ENCODE assay signal across 8 cellular contexts in the genomic region with DNA sequence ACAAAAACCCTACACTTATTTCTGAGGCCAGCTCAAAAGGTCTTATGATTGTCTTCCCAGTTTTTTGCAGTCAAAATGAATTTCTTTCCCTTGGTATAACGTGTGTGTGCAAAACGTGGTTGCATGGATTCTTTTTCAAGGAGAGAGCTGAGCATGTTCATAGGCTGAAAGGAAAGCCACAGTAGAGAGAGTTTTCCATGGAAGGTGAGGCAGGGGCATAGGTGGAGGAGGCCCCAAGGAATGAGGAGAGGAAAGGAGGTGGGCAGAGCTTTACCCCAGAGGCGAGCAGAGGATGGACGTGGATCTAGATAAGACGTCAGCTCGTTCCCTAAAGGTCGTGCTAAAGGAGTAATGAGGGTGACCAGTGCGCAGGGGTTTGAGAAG. TPM values are rescaled to one million over a fixed set of nuclear protein-coding genes. Genes with fewer than 3 reads are reported as not detected.
A peak's percentile ranks its signal among the peaks of the same experiment; 100 is the strongest.
DNase-seq lines count a peak whose midpoint lies in the region; ATAC-seq and TF ChIP-seq lines count a peak whose summit lies in the region.

No MANE protein-coding gene starts in this region.

- H3K4me3 ChIP-seq in HUES48 (ENCODE audit: low read depth, low read length) (peak overlapping the region; percentile 57), colonic mucosa (peak overlapping the region; percentile 98)

- TF ChIP-seq CTCF in colonic mucosa (IDR thresholded peaks at IDR 0.05) (no peak), neural crest cell (conservative IDR thresholded peaks at IDR 0.05) (no peak)

- peak overlapping the region; percentile 99 for H3K27ac Mint-ChIP-seq in neural crest cell (ENCODE audit: unreplicated experiment)

- H3K9ac ChIP-seq in ES-I3 (ENCODE audit: low read depth, low read length), result peak overlapping the region; percentile 44
- peak overlapping the region; percentile 54 for H3K9ac ChIP-seq in HUES48 (ENCODE audit: low read depth, low read length)
- H3K9ac ChIP-seq in colonic mucosa (ENCODE audit: low read depth in 2 of 2, low read length in 2 of 2), result peak overlapping the region; percentile 57 to 76

- peaks cover 36% of the 10 kb centered on the region for H3K36me3 ChIP-seq in ES-I3 (ENCODE audit: insufficient read depth, low read length)
- peaks cover 39% of the 10 kb centered on the region for H3K36me3 ChIP-seq in HUES48 (ENCODE audit: control insufficient read depth, insufficient read depth, low read length)
- H3K36me3 ChIP-seq in colonic mucosa, result no peaks in the 10 kb centered on the region

- H3K4me1 ChIP-seq in ES-I3 (ENCODE audit: insufficient read depth, low read length), result peaks cover 10% of the 10 kb centered on the region
- H3K4me1 ChIP-seq in HUES48 (ENCODE audit: control insufficient read depth, insufficient read depth, low read length), result peaks cover 22% of the 10 kb centered on the region
- H3K4me1 ChIP-seq in colonic mucosa, result peaks cover 10% of the 10 kb centered on the region

- peaks cover 6% of the 10 kb centered on the region for H3K27me3 Mint-ChIP-seq in neural crest cell (ENCODE audit: low read depth)

- no peaks in the 10 kb centered on the region for H3K9me3 ChIP-seq in ES-I3 (ENCODE audit: control insufficient read depth, insufficient read depth, low read length)
- H3K9me3 ChIP-seq in HUES48 (ENCODE audit: control insufficient read depth, insufficient read depth, low read length), result no peaks in the 10 kb centered on the region
- no peaks in the 10 kb centered on the region for H3K9me3 ChIP-seq in colonic mucosa

- no peaks in the 10 kb centered on the region for H3K9me3 Mint-ChIP-seq in neural crest cell

- peaks cover 30% of the 10 kb centered on the region for H3K36me3 Mint-ChIP-seq in neural crest cell (ENCODE audit: low read depth)

- H3K27me3 ChIP-seq in HUES48 (ENCODE audit: control insufficient read depth, insufficient read depth, low read length) (no peaks in the 10 kb centered on the region), colonic mucosa (no peaks in the 10 kb centered on the region)

- ATAC-seq in GM19452 (IDR thresholded peaks at IDR 0.05; ENCODE audit: unreplicated experiment) (no peak), HG02981 (IDR thresholded peaks at IDR 0.05; ENCODE audit: unreplicated experiment) (no peak)

- intact Hi-C loops in colonic mucosa (cut with DNase I), result no loop called here

- H3K4me1 Mint-ChIP-seq in neural crest cell, result peaks cover 47% of the 10 kb centered on the region

- DNase-seq in colonic mucosa (no peak), neural crest cell (ENCODE audit: low read depth, low spot score) (no peak), HCEC 1CT (no peak), COLO829 (ENCODE audit: low spot score) (no peak)

- H3K27ac ChIP-seq in HUES48 (ENCODE audit: low read depth, low read length) (peak overlapping the region; percentile 82), colonic mucosa (peak overlapping the region; percentile 95)

- peak overlapping the region; percentile 99 for H3K4me3 Mint-ChIP-seq in neural crest cell

RNA-seq across cellular contexts. Expression of a gene that starts 22.8 kb away (rescaled TPM):
- total RNA-seq in colonic mucosa, result 1 to 10 TPM; 5.4 to 7.4 TPM
- total RNA-seq in neural crest cell, result 0.98 and 1.3 TPM in 2 replicates

RNA-seq across cellular contexts. Expression of a gene that starts 53.8 kb away (rescaled TPM):
- 10 to 100 TPM; 43.2 to 49.4 TPM for total RNA-seq in colonic mucosa
- total RNA-seq in neural crest cell, result 5.6 and 7.2 TPM in 2 replicates

RNA-seq across cellular contexts. Expression of a gene that starts 57.3 kb away (rescaled TPM):
- total RNA-seq in colonic mucosa (1,000 to 10,000 TPM; 1,436 to 2,044 TPM), neural crest cell (2,058 and 2,177 TPM in 2 replicates)
